18 cellular contexts compared by ENCODE assay signal in genomic region chr3:53841296-53841695, GRCh38. TPM values are rescaled to one million over a fixed set of nuclear protein-coding genes. Genes with fewer than 3 reads are reported as not detected.
DNase-seq lines count a peak whose midpoint lies in the region; ATAC-seq, FAIRE-seq and TF ChIP-seq lines count a peak whose summit lies in the region.
"Had no signal": no experiment of that assay in that cellular context is flagged by ENCODE, and none has a peak within 500 bp of the region (broad histone marks: within the 10 kb centered on the region; RNA-seq: fewer than 3 reads in every experiment).

No MANE protein-coding gene starts in this region.

- no peaks in the 10 kb centered on the region for H3K36me3 ChIP-seq in small intestine (ENCODE audit: control insufficient read depth in 2 of 2, insufficient read depth in 2 of 2, low read length in 2 of 2)
- H3K36me3 ChIP-seq: neural progenitor cell had no signal

- no peak for FAIRE-seq in small intestine (lab: Jason Lieb, UNC)
- FAIRE-seq: bronchial epithelial cell, RCC 7860 had no signal

- DNase-seq in NCI-H2029 (lab: John Stamatoyannopoulos, UW), result peak; percentile 54
- no peak for DNase-seq in NCI-H2029 treated with DMSO at 0.1 percent for 48 hours (lab: John Stamatoyannopoulos, UW)
- no peak for DNase-seq in dorsolateral prefrontal cortex
- DNase-seq in small intestine, result peak; percentile 57
- no peak for DNase-seq in stimulated activated CD4-positive, alpha-beta T cell treated with anti-CD3 and anti-CD28 coated beads, Interleukin-12 subunit alpha, Interleukin-12 subunit beta, amount 100 ng/mL, for 4 hours
- DNase-seq: activated CD4-positive, CD25-positive, alpha-beta regulatory T cell; activated naive CD4-positive, alpha-beta T cell treated with anti-CD3 and anti-CD28 coated beads, Interleukin-2, amount 50 U/mL, for 16 hours; effector CD8-positive, alpha-beta T cell; NCI-H1694; NCI-H524 treated with DMSO at 0.1 percent for 48 hours; stimulated activated CD4-positive, alpha-beta T cell treated with anti-CD3 and anti-CD28 coated beads, Interleukin-4, amount 100 ng/mL, for 1 hour had no signal

- WGBS in small intestine, 3 donors, result 32 to 70% (median 56%) methylated on average over 5 of the region's 5 CpGs

- no peaks in the 10 kb centered on the region for H3K9me3 ChIP-seq in small intestine (ENCODE audit: control insufficient read depth, low read depth)

- ATAC-seq in GM21360 (IDR thresholded peaks at IDR 0.05; ENCODE audit: unreplicated experiment), result no peak
- ATAC-seq: sciatic nerve had no signal

- H3K4me3 ChIP-seq in dorsolateral prefrontal cortex, result no peak overlapping the region
- H3K4me3 ChIP-seq in small intestine (ENCODE audit: low read depth in 1 of 2, low read length in 2 of 2), result no peak overlapping the region
- H3K4me3 ChIP-seq: neural progenitor cell had no signal

- H3K27me3 ChIP-seq in dorsolateral prefrontal cortex, result peaks cover 0 to 7% (median 0%) of the 10 kb centered on the region in 45 donors
- no peaks in the 10 kb centered on the region for H3K27me3 ChIP-seq in small intestine (ENCODE audit: control insufficient read depth in 2 of 2, insufficient read depth in 2 of 2, low read length in 2 of 2)

- peaks cover 2 to 6% of the 10 kb centered on the region in 2 donors for H3K4me1 ChIP-seq in small intestine (ENCODE audit: control insufficient read depth in 2 of 2, insufficient read depth in 1 of 2, low read depth in 1 of 2, low read length in 1 of 2)

- H3K27ac ChIP-seq in dorsolateral prefrontal cortex (peak overlapping the region in 37 of 59 donors; percentile 6 to 100 (median 93)), small intestine (ENCODE audit: low read depth in 1 of 2, low read length in 1 of 2) (no peak overlapping the region)
- H3K27ac ChIP-seq: neural progenitor cell had no signal

- intact Hi-C loops in dorsolateral prefrontal cortex (cut with DNase I), result loop anchor here in 1 of 2 donors (10.0 kb wide), 1 partner anchor 46 kb away; no protein-coding TSS in a partner anchor

- no peak for TF ChIP-seq CTCF in dorsolateral prefrontal cortex (IDR thresholded peaks at IDR 0.05 in 54 of 56, conservative IDR thresholded peaks at IDR 0.05 in 2 of 56; ENCODE audit: low read depth in 1 of 56, partially characterized antibody in 56 of 56)

RNA-seq across cellular contexts. Expression of gene CHDH, which starts 4.9 kb away (rescaled TPM):
- total RNA-seq in dorsolateral prefrontal cortex, result 10 to 100 TPM in 116 of 120 experiments, 1 to 10 TPM in 4; 8.0 to 47.0 (median 17.5) TPM
- 1 to 10 TPM; 2.2 to 8.5 (median 7.4) TPM for polyA plus RNA-seq in small intestine

RNA-seq across cellular contexts. Expression of gene IL17RB, which starts 5.1 kb away (rescaled TPM):
- total RNA-seq in dorsolateral prefrontal cortex, result 100 to 1,000 TPM in 1 of 120 experiments, 10 to 100 TPM in 117, 1 to 10 TPM in 2; 7.6 to 107 (median 23.1) TPM
- polyA plus RNA-seq in small intestine, result 10 to 100 TPM in 1 of 3 donors, 1 to 10 TPM in 2; 2.4 to 10.5 (median 9.2) TPM
- total RNA-seq: A172, bronchial epithelial cell, lung microvascular endothelial cell had no signal

RNA-seq across cellular contexts. Expression of gene ACTR8, which starts 40.7 kb away (rescaled TPM):
- total RNA-seq in dorsolateral prefrontal cortex, result 10 to 100 TPM; 26.1 to 57.0 (median 40.1) TPM
- 1 to 10 TPM; 6.2 to 9.4 (median 6.9) TPM for polyA plus RNA-seq in small intestine

RNA-seq across cellular contexts. Expression of gene SELENOK, which starts 50.4 kb away (rescaled TPM):
- 10 to 100 TPM; 24.0 to 95.9 (median 41.2) TPM for total RNA-seq in dorsolateral prefrontal cortex
- 100 to 1,000 TPM in 1 of 3 donors, 10 to 100 TPM in 2; 62.3 to 115 (median 79.4) TPM for polyA plus RNA-seq in small intestine

Comparison
In these comparisons a context has a peak if more than half of its experiments do, and no peak if none do; other contexts are left out.
1. DNase-seq: peak in NCI-H2029 (single experiment) and small intestine (single experiment); none in NCI-H2029 treated with DMSO at 0.1 percent for 48 hours (single experiment), dorsolateral prefrontal cortex (0 of 10) and stimulated activated CD4-positive, alpha-beta T cell treated with anti-CD3 and anti-CD28 coated beads, Interleukin-12 subunit alpha, Interleukin-12 subunit beta, amount 100 ng/mL, for 4 hours (single experiment).
2. H3K27ac ChIP-seq: peak in dorsolateral prefrontal cortex (37 of 59); none in small intestine (0 of 2).